ENCODE assay signal across 8 cellular contexts in genomic region chr2:231482806-231483391, GRCh38. TPM values are rescaled to one million over a fixed set of nuclear protein-coding genes. Genes with fewer than 3 reads are reported as not detected.
DNase-seq lines count a peak whose midpoint lies in the region; ATAC-seq, FAIRE-seq and TF ChIP-seq lines count a peak whose summit lies in the region.

No MANE protein-coding gene starts in this region.

- H3K27me3 Mint-ChIP-seq in immature natural killer cell (ENCODE audit: low read depth in 3 of 3): peaks cover 0 to 8% (median 0%) of the 10 kb centered on the region in 3 donors

- H2AFZ ChIP-seq in K562 (ENCODE audit: low read depth, low read length): peak overlapping the region; percentile 86
- H2AFZ ChIP-seq in smooth muscle cell (ENCODE audit: low read depth): peak overlapping the region; percentile 51

- H3K9me3 Mint-ChIP-seq in immature natural killer cell: no peaks in the 10 kb centered on the region

- no peak for FAIRE-seq in K562 (lab: Jason Lieb, UNC)

- 20% methylated on average over 23 of the region's 36 CpGs for WGBS in K562 (ENCODE audit: insufficient coverage, low coverage, missing lambda C conversion rate)
- 56% methylated on average over 35 of the region's 36 CpGs for WGBS in smooth muscle cell (ENCODE audit: low lambda C conversion rate)

- POLR2A ChIA-PET in K562 (lab: Yijun Ruan, JAX): interaction anchor here (1.4 to 8.3 kb wide), 3 partner anchors 17 to 31 kb away, joined by 4 to 74 read pairs (median 6); partner anchors contain the start of gene NCL

- H3K27ac Mint-ChIP-seq in immature natural killer cell: peak overlapping the region; percentile 66 to 90 (median 82)

- H3K36me3 ChIP-seq in BLaER1 (no peaks in the 10 kb centered on the region), K562 (ENCODE audit: control insufficient read depth, insufficient read depth, low read length) (no peaks in the 10 kb centered on the region), smooth muscle cell (ENCODE audit: low read depth) (no peaks in the 10 kb centered on the region)

- H3F3A ChIP-seq in smooth muscle cell (ENCODE audit: low read depth): no peaks in the 10 kb centered on the region

- CTCF ChIA-PET in K562 (lab: Yijun Ruan, JAX; ENCODE audit: low intra/inter-chr PET ratio): no interaction called here

- H3K4me3 ChIP-seq in BLaER1: peak overlapping the region; percentile 56
- H3K4me3 ChIP-seq in K562: no peak overlapping the region
- H3K4me3 ChIP-seq in smooth muscle cell: no peak overlapping the region

- H3K4me1 Mint-ChIP-seq in immature natural killer cell: peaks cover 12 to 13% of the 10 kb centered on the region in 2 donors

- no TSS peak for BruUV-seq in K562 (replicated peaks; lab: Mats Ljungman, UMichigan)

- H3K9ac ChIP-seq in BLaER1 (peak overlapping the region; percentile 73), K562 (ENCODE audit: insufficient read depth in 1 of 2, low read depth in 2 of 2, low read length in 2 of 2) (peak overlapping the region; percentile 30 to 81; a peak in 2 of 4 replicates), smooth muscle cell (ENCODE audit: low read depth) (no peak overlapping the region)

- H3K4me2 ChIP-seq in BLaER1 (peak overlapping the region; percentile 83), K562 (ENCODE audit: insufficient read depth, low read length) (peak overlapping the region; percentile 8; the same call in 1 of the 2 replicates), smooth muscle cell (peak overlapping the region; percentile 80)

- H3K27me3 ChIP-seq in BLaER1 (peaks cover 7% of the 10 kb centered on the region; the same call in 1 of the 2 replicates), K562 (ENCODE audit: control insufficient read depth in 2 of 2, insufficient read depth in 2 of 2, low read length in 2 of 2) (no peaks in the 10 kb centered on the region), smooth muscle cell (ENCODE audit: low read depth) (no peaks in the 10 kb centered on the region)

- TF ChIP-seq POLR2A in K562 (conservative IDR thresholded peaks at IDR 0.05): no peak

- H3K27ac ChIP-seq in BLaER1: peak overlapping the region; percentile 84
- no peak overlapping the region for H3K27ac ChIP-seq in K562 (ENCODE audit: extremely low read depth, low read depth, low read length)
- no peak overlapping the region for H3K27ac ChIP-seq in smooth muscle cell (ENCODE audit: low read depth)

- peak overlapping the region; percentile 58 to 78 (median 72) for H3K4me3 Mint-ChIP-seq in immature natural killer cell

- H3K36me3 Mint-ChIP-seq in immature natural killer cell: no peaks in the 10 kb centered on the region

- DNase-seq in GM19240 (ENCODE audit: insufficient read length, low spot score) (peak; percentile 73), Kasumi-1 (lab: John Stamatoyannopoulos, UW) (peak; percentile 31), UCSD-AML1 (lab: John Stamatoyannopoulos, UW; ENCODE audit: unreplicated experiment) (peak; percentile 74), K562 (ENCODE audit: extremely low read depth in 1 of 4, low spot score in 3 of 4) (peak; percentile 60 to 77 (median 70)), immature natural killer cell (peak; percentile 68 to 72 (median 71)), smooth muscle cell (lab: John Stamatoyannopoulos, UW; ENCODE audit: unreplicated experiment) (peak; percentile 9), NCI-H1105 treated with DMSO at 0.1 percent for 48 hours (lab: John Stamatoyannopoulos, UW) (no peak)

- in situ Hi-C loops in K562 (cut with MboI): no loop called here

- intact Hi-C loops in K562 (cut with micrococcal nuclease): loop anchor here (2.0 kb wide), 1 partner anchor 76 kb away; no protein-coding TSS in a partner anchor

- H3K4me1 ChIP-seq in BLaER1 (peaks cover 29% of the 10 kb centered on the region), K562 (replicated peaks in 1 of 2; ENCODE audit: control insufficient read depth in 2 of 2, insufficient read depth in 2 of 2, low read length in 2 of 2) (peaks cover 0 to 15% of the 10 kb centered on the region in 2 experiments; a peak in 2 of 5 replicates), smooth muscle cell (ENCODE audit: low read depth) (no peaks in the 10 kb centered on the region)

- TF ChIP-seq CTCF in K562 (IDR thresholded peaks at IDR 0.05 in 2 of 3, conservative IDR thresholded peaks at IDR 0.05 in 1 of 3; ENCODE audit: insufficient read depth in 2 of 3, low read depth in 1 of 3, low read length in 3 of 3) (peak; percentile 68 to 76 (median 75)), smooth muscle cell (IDR thresholded peaks at IDR 0.05; ENCODE audit: borderline replicate concordance, insufficient read depth, poor library complexity, severe bottlenecking) (peak; percentile 75)

- no peaks in the 10 kb centered on the region for H3K9me1 ChIP-seq in K562 (ENCODE audit: control insufficient read depth, insufficient read depth, low read length)

- TF ChIP-seq EP300 in K562 (IDR thresholded peaks at IDR 0.05; ENCODE audit: low read length): no peak

- no peaks in the 10 kb centered on the region for H3K9me3 ChIP-seq in BLaER1
- H3K9me3 ChIP-seq in K562 (replicated peaks; ENCODE audit: control insufficient read depth, insufficient read depth, low read depth, low read length): no peaks in the 10 kb centered on the region
- H3K9me3 ChIP-seq in smooth muscle cell (replicated peaks; ENCODE audit: low read depth): no peaks in the 10 kb centered on the region

- H3K79me2 ChIP-seq in K562 (ENCODE audit: control insufficient read depth, insufficient read depth, low read length): no peaks in the 10 kb centered on the region
- no peaks in the 10 kb centered on the region for H3K79me2 ChIP-seq in smooth muscle cell (ENCODE audit: low read depth)

- ATAC-seq in K562: peak; percentile 95

- H4K20me1 ChIP-seq in BLaER1: no peaks in the 10 kb centered on the region
- no peaks in the 10 kb centered on the region for H4K20me1 ChIP-seq in K562 (replicated peaks; ENCODE audit: control insufficient read depth, insufficient read depth, low read length)
- no peaks in the 10 kb centered on the region for H4K20me1 ChIP-seq in smooth muscle cell (ENCODE audit: low read depth)

- peak; percentile 37 to 41 for TF ChIP-seq RAD21 in K562 (CRISPR knock-in tag; conservative IDR thresholded peaks at IDR 0.05 in 1 of 2, IDR thresholded peaks at IDR 0.05 in 1 of 2)

TF ChIP-seq in K562, 482 proteins besides CTCF, POLR2A, EP300 and RAD21 (continues in another document):
- TF ChIP-seq, protein P1, sequence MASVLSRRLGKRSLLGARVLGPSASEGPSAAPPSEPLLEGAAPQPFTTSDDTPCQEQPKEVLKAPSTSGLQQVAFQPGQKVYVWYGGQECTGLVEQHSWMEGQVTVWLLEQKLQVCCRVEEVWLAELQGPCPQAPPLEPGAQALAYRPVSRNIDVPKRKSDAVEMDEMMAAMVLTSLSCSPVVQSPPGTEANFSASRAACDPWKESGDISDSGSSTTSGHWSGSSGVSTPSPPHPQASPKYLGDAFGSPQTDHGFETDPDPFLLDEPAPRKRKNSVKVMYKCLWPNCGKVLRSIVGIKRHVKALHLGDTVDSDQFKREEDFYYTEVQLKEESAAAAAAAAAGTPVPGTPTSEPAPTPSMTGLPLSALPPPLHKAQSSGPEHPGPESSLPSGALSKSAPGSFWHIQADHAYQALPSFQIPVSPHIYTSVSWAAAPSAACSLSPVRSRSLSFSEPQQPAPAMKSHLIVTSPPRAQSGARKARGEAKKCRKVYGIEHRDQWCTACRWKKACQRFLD (CRISPR knock-in tag; IDR thresholded peaks at IDR 0.05): no peak
- no peak for TF ChIP-seq SMAD3 (CRISPR knock-in tag; conservative IDR thresholded peaks at IDR 0.05)
- TF ChIP-seq POLR2G (IDR thresholded peaks at IDR 0.05; ENCODE audit: low read depth, low read length): peak; percentile 60

RNA-seq across cellular contexts. Expression of gene NCL, which starts 18.6 kb away (rescaled TPM):
- total RNA-seq in K562 (2011; cell fraction: chromatin; rRNA removed; ENCODE audit: low replicate concordance): 134 and 401 TPM in 2 replicates
- 48.9 and 57.2 TPM in 2 replicates for total RNA-seq in K562 (2011; cell fraction: nucleolus; rRNA removed)
- total RNA-seq in K562 (2011; cell fraction: nucleoplasm; rRNA removed): 121 and 139 TPM in 2 replicates
- total RNA-seq in K562 (2014; rRNA removed) (327 and 460 TPM in 2 replicates), K562 (2014; rRNA removed; fragmentation: Illumina TruSeq; extraction: Trizol) (463 and 510 TPM in 2 replicates), K562 (2015; rRNA removed; fragmentation: Illumina TruSeq; extraction: Trizol) (315 and 361 TPM in 2 replicates), K562 (2021) (530 and 589 TPM in 2 replicates), smooth muscle cell (106 and 108 TPM in 2 replicates)
- polyA plus RNA-seq in K562 (2011; rRNA removed) (130 and 194 TPM in 2 replicates), K562 (2014; fragmentation: Illumina TruSeq; extraction: Trizol) (609 and 732 TPM in 2 replicates), K562 (2014; fragmentation: Nextera tagmentation; extraction: Ambion mirVana) (10 to 100 TPM; 80.9 to 92.9 TPM), K562 (2014; rRNA removed) (440 and 520 TPM in 2 replicates), immature natural killer cell (100 to 1,000 TPM; 110 to 602 (median 239) TPM), smooth muscle cell (219 and 296 TPM in 2 replicates)
- polyA plus RNA-seq in K562 (2011; cell fraction: cytosol; rRNA removed): 35.3 and 59.4 TPM in 2 replicates
- 92.8 and 111 TPM in 2 replicates for polyA plus RNA-seq in K562 (2011; cell fraction: nucleus; rRNA removed)
- polyA plus RNA-seq in K562 (2012): 251 and 327 TPM in 2 replicates
- 335 and 337 TPM in 2 replicates for polyA minus RNA-seq in K562 (2011; rRNA and poly(A)+ RNA removed)
- polyA minus RNA-seq in K562 (2011; cell fraction: cytosol; rRNA and poly(A)+ RNA removed): 118 and 138 TPM in 2 replicates
- 47.0 and 106 TPM in 2 replicates for polyA minus RNA-seq in K562 (2011; cell fraction: nucleus; rRNA and poly(A)+ RNA removed)

RNA-seq across cellular contexts. Expression of gene NMUR1, which starts 47.3 kb away (rescaled TPM):
- 0.35 and 0.83 TPM in 2 replicates for total RNA-seq in K562 (2011; cell fraction: chromatin; rRNA removed; ENCODE audit: low replicate concordance)
- 0.53 and 0.83 TPM in 2 replicates for total RNA-seq in K562 (2011; cell fraction: nucleolus; rRNA removed)
- 0.51 and 0.61 TPM in 2 replicates for total RNA-seq in K562 (2011; cell fraction: nucleoplasm; rRNA removed)
- total RNA-seq in K562 (2014; rRNA removed) (0.05 and 0.20 TPM in 2 replicates), K562 (2014; rRNA removed; fragmentation: Illumina TruSeq; extraction: Trizol) (0.07 and 0.16 TPM in 2 replicates), K562 (2015; rRNA removed; fragmentation: Illumina TruSeq; extraction: Trizol) (0.08 and 0.18 TPM in 2 replicates), K562 (2021) (0.27 and 0.34 TPM in 2 replicates), smooth muscle cell (not detected in 2 replicates)
- polyA plus RNA-seq in K562 (2011; rRNA removed) (0.15 and 0.19 TPM in 2 replicates), K562 (2014; fragmentation: Illumina TruSeq; extraction: Trizol) (0.15 and 0.21 TPM in 2 replicates), K562 (2014; fragmentation: Nextera tagmentation; extraction: Ambion mirVana) (under 1 TPM; 0.01 to 0.06 TPM), K562 (2014; rRNA removed) (0.12 and 0.15 TPM in 2 replicates), immature natural killer cell (10 to 100 TPM; 34.6 to 54.4 (median 37.2) TPM), smooth muscle cell (not detected in 2 replicates)
- 0.16 and 0.32 TPM in 2 replicates for polyA plus RNA-seq in K562 (2011; cell fraction: cytosol; rRNA removed)
- polyA plus RNA-seq in K562 (2011; cell fraction: nucleus; rRNA removed): 0.48 and 0.51 TPM in 2 replicates
- 0.38 and 0.71 TPM in 2 replicates for polyA plus RNA-seq in K562 (2012)
- 0.06 TPM in 1 of 2 replicates, not detected in the other for polyA minus RNA-seq in K562 (2011; rRNA and poly(A)+ RNA removed)
- polyA minus RNA-seq in K562 (2011; cell fraction: cytosol; rRNA and poly(A)+ RNA removed): not detected in 2 replicates
- polyA minus RNA-seq in K562 (2011; cell fraction: nucleus; rRNA and poly(A)+ RNA removed): 0.11 and 0.13 TPM in 2 replicates

Comparison
In these comparisons a context has a peak if more than half of its experiments do, and no peak if none do; other contexts are left out.
1. H3K4me2 ChIP-seq: peak in every context shown above with its lines; median percentile 83 in BLaER1; 80 in smooth muscle cell; 8 in K562.
2. RNA of gene NMUR1, which starts 47.3 kb away (polyA plus RNA-seq): 34.6 to 54.4 TPM in immature natural killer cell; 0.01 to 0.71 TPM in K562 and not detected in smooth muscle cell; every median in the first group is over 10 times any median in the second.